In genomic region chr3:115772951-115773350, GRCh38 we compare ENCODE assay signal across 23 cellular contexts.
"Had no signal": no experiment of that assay in that cellular context is flagged by ENCODE, and none has a peak within 500 bp of the region (broad histone marks: within the 10 kb centered on the region; RNA-seq: fewer than 3 reads in every experiment).

No MANE protein-coding gene starts in this region.

- H3K9me3 ChIP-seq: colonic mucosa, esophagus muscularis mucosa, esophagus squamous epithelium, gastrocnemius medialis, gastroesophageal sphincter, heart left ventricle, heart right ventricle had no signal

- H3K27ac ChIP-seq: colonic mucosa, coronary artery, dorsolateral prefrontal cortex, epithelial cell of prostate, esophagus muscularis mucosa, esophagus squamous epithelium, foreskin keratinocyte, gastrocnemius medialis, gastroesophageal sphincter, heart right ventricle had no signal

- H3K27me3 ChIP-seq: colonic mucosa, dorsolateral prefrontal cortex, esophagus muscularis mucosa, esophagus squamous epithelium, foreskin keratinocyte, gastrocnemius medialis, gastroesophageal sphincter, heart left ventricle, heart right ventricle had no signal

- H3K4me1 ChIP-seq: colonic mucosa, esophagus muscularis mucosa, esophagus squamous epithelium, foreskin keratinocyte, gastroesophageal sphincter, heart left ventricle had no signal

- DNase-seq: colonic mucosa; cortex of kidney; dermis blood vessel endothelial cell; dorsolateral prefrontal cortex; effector CD4-positive, alpha-beta T cell; effector CD8-positive, alpha-beta T cell; effector memory CD4-positive, alpha-beta T cell; effector memory CD8-positive, alpha-beta T cell; endodermal cell; erythroblast; esophagus squamous epithelium; foreskin fibroblast; foreskin keratinocyte; foreskin melanocyte; gastrocnemius medialis; glutamatergic neuron; head of caudate nucleus; heart left ventricle; heart right ventricle had no signal

- H3K4me3 ChIP-seq: colonic mucosa, coronary artery, dorsolateral prefrontal cortex, esophagus muscularis mucosa, esophagus squamous epithelium, gastrocnemius medialis, gastroesophageal sphincter, heart left ventricle, heart right ventricle had no signal

- H3K36me3 ChIP-seq: colonic mucosa, esophagus muscularis mucosa, esophagus squamous epithelium, gastrocnemius medialis, gastroesophageal sphincter, heart left ventricle, heart right ventricle had no signal
